In the genomic region with DNA sequence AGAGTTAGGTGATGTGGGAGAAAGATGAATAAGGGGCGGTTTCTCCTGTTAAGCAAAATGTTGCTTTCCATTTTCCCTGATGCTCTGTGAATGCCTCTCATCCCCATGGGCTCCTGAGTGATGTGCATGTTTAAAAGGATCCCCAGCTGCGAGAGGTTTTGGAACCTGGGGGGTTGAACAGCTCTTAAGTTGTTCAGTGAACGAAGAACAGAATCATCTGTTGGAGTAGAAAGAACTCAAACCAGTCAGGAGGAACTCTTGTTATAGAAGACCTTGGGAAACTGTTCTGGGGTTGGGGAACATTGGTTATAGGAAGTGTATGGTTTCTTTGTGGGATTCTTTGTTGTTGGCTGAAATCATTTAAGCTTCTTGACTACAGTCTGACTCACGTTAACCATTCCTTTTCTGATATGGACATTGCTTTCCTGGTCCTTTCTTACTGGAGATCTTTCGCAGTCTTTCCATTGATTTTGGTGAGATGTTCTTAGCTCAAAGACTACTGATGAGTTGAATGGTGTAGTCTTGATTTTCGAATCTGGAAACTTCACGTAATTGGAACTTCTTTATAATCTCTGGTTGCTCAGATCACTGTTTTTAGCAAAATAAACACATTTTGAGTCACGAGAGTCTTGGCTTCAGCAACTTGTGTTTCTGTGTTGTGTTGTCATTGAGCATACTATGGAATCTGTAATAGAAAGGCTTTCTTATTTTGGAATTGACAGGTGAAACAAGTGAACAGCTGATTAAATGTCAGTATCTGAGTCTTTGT, we compare ENCODE assay signal across 8 cellular contexts. TPM values are rescaled to one million over a fixed set of nuclear protein-coding genes. Genes with fewer than 3 reads are reported as not detected.
DNase-seq lines count a peak whose midpoint lies in the region; ATAC-seq and TF ChIP-seq lines count a peak whose summit lies in the region.

No MANE protein-coding gene starts in this region.

- H3K4me2 ChIP-seq in Karpas-422 (ENCODE audit: low read depth, low read length, poor library complexity, severe bottlenecking): peak overlapping the region; percentile 89

- intact Hi-C loops in testis (cut with DNase I; ENCODE audit: low total_unique reads): no loop called here

- no peak for TF ChIP-seq POLR2A in testis (IDR thresholded peaks at IDR 0.05)

- H3K4me1 Mint-ChIP-seq in CD4-positive, CD25-positive, alpha-beta regulatory T cell: peaks cover 8 to 56% (median 33%) of the 10 kb centered on the region in 4 donors

- TF ChIP-seq CTCF in testis (IDR thresholded peaks at IDR 0.05): no peak

- no peak overlapping the region for H2AFZ ChIP-seq in Karpas-422 (ENCODE audit: low read length)

- H3K27me3 Mint-ChIP-seq in CD4-positive, CD25-positive, alpha-beta regulatory T cell: peaks cover 4% of the 10 kb centered on the region

- H3K36me3 Mint-ChIP-seq in CD4-positive, CD25-positive, alpha-beta regulatory T cell: peaks cover 2% of the 10 kb centered on the region

- no peaks in the 10 kb centered on the region for H3K27me3 ChIP-seq in CD4-positive, CD25-positive, alpha-beta regulatory T cell (ENCODE audit: control insufficient read depth, insufficient read depth, low read length)
- H3K27me3 ChIP-seq in Karpas-422 (ENCODE audit: low read length) (no peaks in the 10 kb centered on the region), testis (no peaks in the 10 kb centered on the region)

- H3K9me3 ChIP-seq in CD4-positive, CD25-positive, alpha-beta regulatory T cell (ENCODE audit: control insufficient read depth in 2 of 2, low read length in 2 of 2): no peaks in the 10 kb centered on the region
- H3K9me3 ChIP-seq in Karpas-422 (ENCODE audit: low read length) (no peaks in the 10 kb centered on the region), testis (no peaks in the 10 kb centered on the region)

- H3K9me2 ChIP-seq in Karpas-422 (replicated peaks; ENCODE audit: insufficient read depth, low read length): no peaks in the 10 kb centered on the region

- H3K9me3 Mint-ChIP-seq in CD4-positive, CD25-positive, alpha-beta regulatory T cell: no peaks in the 10 kb centered on the region

- H3K27ac Mint-ChIP-seq in CD4-positive, CD25-positive, alpha-beta regulatory T cell: peak overlapping the region; percentile 99 to 100 (median 100)

- peak overlapping the region; percentile 87 to 97 (median 96) for H3K4me3 Mint-ChIP-seq in CD4-positive, CD25-positive, alpha-beta regulatory T cell

- peaks cover 50% of the 10 kb centered on the region for H3K4me1 ChIP-seq in CD4-positive, CD25-positive, alpha-beta regulatory T cell (ENCODE audit: control insufficient read depth, insufficient read depth, low read length, poor library complexity, severe bottlenecking)
- H3K4me1 ChIP-seq in Karpas-422 (ENCODE audit: low read length) (peaks cover 46% of the 10 kb centered on the region), testis (peaks cover 26% of the 10 kb centered on the region)

- no peaks in the 10 kb centered on the region for H3K36me3 ChIP-seq in CD4-positive, CD25-positive, alpha-beta regulatory T cell (ENCODE audit: control insufficient read depth, insufficient read depth, low read length)
- peaks cover 5% of the 10 kb centered on the region; the same call in 1 of the 2 replicates for H3K36me3 ChIP-seq in Karpas-422 (ENCODE audit: insufficient read depth, low read length)
- H3K36me3 ChIP-seq in testis (ENCODE audit: low read depth, missing control alignments): no peaks in the 10 kb centered on the region

- peak overlapping the region; percentile 91 for H3K4me3 ChIP-seq in CD4-positive, CD25-positive, alpha-beta regulatory T cell (ENCODE audit: low read depth, low read length)
- H3K4me3 ChIP-seq in Karpas-422 (ENCODE audit: low read length) (peak overlapping the region; percentile 85), testis (peak overlapping the region; percentile 74)

- DNase-seq in CD4-positive, CD25-positive, alpha-beta regulatory T cell: peak in 1 of 3 donors; percentile 51
- DNase-seq in Karpas-422 (peak; percentile 59), kidney glomerular epithelial cell (lab: John Stamatoyannopoulos, UW) (peak; percentile 20), testis (no peak), putamen (ENCODE audit: low spot score) (no peak), NOMO-1 (lab: John Stamatoyannopoulos, UW; ENCODE audit: unreplicated experiment in 2 of 2) (no peak)
- DNase-seq in stimulated activated CD4-positive, alpha-beta T cell treated with anti-CD3 and anti-CD28 coated beads, Interleukin-4, amount 100 ng/mL, for 1 hour: no peak

- H3K9ac ChIP-seq in Karpas-422 (ENCODE audit: low read length): peak overlapping the region; percentile 93

- H3K79me2 ChIP-seq in Karpas-422 (ENCODE audit: low read length): peaks cover 57% of the 10 kb centered on the region

- no peak for ATAC-seq in CD4-positive, CD25-positive, alpha-beta regulatory T cell (ENCODE audit: low read depth in 2 of 2)

- peak overlapping the region; percentile 100 for H3K27ac ChIP-seq in CD4-positive, CD25-positive, alpha-beta regulatory T cell (ENCODE audit: insufficient read depth, low read length, poor library complexity, severe bottlenecking)
- peak overlapping the region; percentile 95 for H3K27ac ChIP-seq in Karpas-422 (ENCODE audit: low read length)
- peak overlapping the region; percentile 64 for H3K27ac ChIP-seq in adipose tissue (ENCODE audit: low read depth, low read length)
- peak overlapping the region; percentile 100 for H3K27ac ChIP-seq in testis

- H4K20me1 ChIP-seq in Karpas-422 (ENCODE audit: insufficient read depth, low read depth, low read length): no peaks in the 10 kb centered on the region

- 42 to 45% (median 43%) methylated on average over 8 of the region's 8 CpGs for WGBS in adipose tissue, 3 donors
- 24 to 30% methylated on average over 8 of the region's 8 CpGs for WGBS in testis, 2 donors

RNA-seq across cellular contexts. Expression of a gene that starts 1.3 kb away (rescaled TPM):
- total RNA-seq in CD4-positive, CD25-positive, alpha-beta regulatory T cell: 33.9 TPM
- 10 to 100 TPM; 15.3 to 24.5 (median 23.0) TPM for polyA plus RNA-seq in CD4-positive, CD25-positive, alpha-beta regulatory T cell
- total RNA-seq in Karpas-422 (2014; rRNA removed; shearing (Covaris generic); ENCODE audit: low replicate concordance): 22.9 and 49.0 TPM in 2 replicates
- polyA plus RNA-seq in adipose tissue (10 to 100 TPM in 2 of 3 donors, 1 to 10 TPM in 1; 9.7 to 15.0 (median 13.9) TPM), testis (ENCODE audit: insufficient read depth, low read depth, low replicate concordance) (66.7 TPM)
- total RNA-seq in testis: 10 to 100 TPM; 57.2 to 76.0 TPM

RNA-seq across cellular contexts. Expression of a gene that starts 21.0 kb away (rescaled TPM):
- total RNA-seq in CD4-positive, CD25-positive, alpha-beta regulatory T cell: 9.1 TPM
- polyA plus RNA-seq in CD4-positive, CD25-positive, alpha-beta regulatory T cell: 10 to 100 TPM; 18.7 to 24.3 (median 21.9) TPM
- 23.9 and 28.3 TPM in 2 replicates for total RNA-seq in Karpas-422 (2014; rRNA removed; shearing (Covaris generic); ENCODE audit: low replicate concordance)
- polyA plus RNA-seq in adipose tissue (10 to 100 TPM; 28.9 to 32.0 (median 29.0) TPM), testis (ENCODE audit: insufficient read depth, low read depth, low replicate concordance) (32.1 TPM)
- 10 to 100 TPM; 31.9 to 50.7 TPM for total RNA-seq in testis

RNA-seq across cellular contexts. Expression of a gene that starts 58.2 kb away (rescaled TPM):
- total RNA-seq in CD4-positive, CD25-positive, alpha-beta regulatory T cell: 149 TPM
- polyA plus RNA-seq in CD4-positive, CD25-positive, alpha-beta regulatory T cell: 10 to 100 TPM; 41.6 to 51.7 (median 45.0) TPM
- total RNA-seq in Karpas-422 (2014; rRNA removed; shearing (Covaris generic); ENCODE audit: low replicate concordance): 30.9 and 52.5 TPM in 2 replicates
- polyA plus RNA-seq in adipose tissue (10 to 100 TPM in 2 of 3 donors, 1 to 10 TPM in 1; 6.3 to 13.5 (median 10.1) TPM), testis (ENCODE audit: insufficient read depth, low read depth, low replicate concordance) (10.2 TPM)
- total RNA-seq in testis: 10 to 100 TPM; 15.0 to 20.4 TPM

Comparison
In these comparisons a context has a peak if more than half of its experiments do, and no peak if none do; other contexts are left out.
1. DNase-seq: peak in Karpas-422 (single experiment) and kidney glomerular epithelial cell (single experiment); none in testis (single experiment), putamen (single experiment), NOMO-1 (0 of 2) and stimulated activated CD4-positive, alpha-beta T cell treated with anti-CD3 and anti-CD28 coated beads, Interleukin-4, amount 100 ng/mL, for 1 hour (single experiment).
2. Peak in every context shown above with its lines, with median percentiles within 50 percentile points of each other: H3K27ac ChIP-seq and H3K4me3 ChIP-seq.